Comparison of ENCODE assay signal across 22 cellular contexts in the genomic region with DNA sequence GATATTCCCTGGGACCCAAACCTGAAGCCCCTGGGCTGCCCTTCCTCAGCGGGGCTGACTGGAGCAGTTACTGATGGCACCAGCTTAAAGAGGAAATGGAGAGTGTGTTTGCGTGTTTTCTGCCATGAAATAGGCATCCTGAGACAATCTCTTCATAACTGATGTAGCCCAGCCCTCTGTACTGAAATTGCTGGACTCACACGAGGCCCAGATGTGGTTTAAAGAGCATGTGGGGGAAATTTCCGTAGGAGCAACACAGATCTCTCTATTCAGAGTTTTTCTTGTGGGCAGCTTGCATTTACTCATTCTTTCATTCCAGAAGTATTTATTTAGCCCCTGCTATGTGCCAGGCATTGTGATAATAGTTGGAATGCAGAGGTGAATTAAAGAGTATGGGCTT.
"Had no signal": no experiment of that assay in that cellular context is flagged by ENCODE, and none has a peak within 500 bp of the region (broad histone marks: within the 10 kb centered on the region; RNA-seq: fewer than 3 reads in every experiment).

No MANE protein-coding gene starts in this region.

- H3K4me3 Mint-ChIP-seq: endodermal cell; natural killer cell; neural crest cell; stimulated activated effector memory CD8-positive, alpha-beta T cell treated with anti-CD3 and anti-CD28 coated beads, Interleukin-12 subunit alpha, Interleukin-12 subunit beta, amount 100 ng/mL, for 72 hours; stimulated activated naive CD8-positive, alpha-beta T cell treated with anti-CD3 and anti-CD28 coated beads, Interleukin-15, Interleukin-2, amounts not matched to agents 100 ng/mL and 50 ng/mL, for 24 hours had no signal

- H3K4me1 ChIP-seq: heart left ventricle, testis, tibial nerve, upper lobe of right lung had no signal

- H3K27me3 ChIP-seq: ovary, testis, tibial nerve, upper lobe of right lung, vagina had no signal

- H3K36me3 ChIP-seq: heart left ventricle, ovary, tibial nerve, upper lobe of right lung, vagina had no signal

- H3K36me3 Mint-ChIP-seq: natural killer cell; stimulated activated effector memory CD8-positive, alpha-beta T cell treated with anti-CD3 and anti-CD28 coated beads, Interleukin-12 subunit alpha, Interleukin-12 subunit beta, amount 100 ng/mL, for 72 hours had no signal

- DNase-seq: cerebellar nuclear complex; effector CD4-positive, alpha-beta T cell; endodermal cell; heart left ventricle; hypothalamus; kidney glomerular epithelial cell; mucosa of descending colon; natural killer cell; ovary; right cardiac atrium; small intestine; stimulated activated CD4-positive, alpha-beta T cell treated with anti-CD3 and anti-CD28 coated beads, Interleukin-2, amount 100 ng/mL, for 48 hours; testis; upper lobe of right lung had no signal

- ATAC-seq: esophagus mucosa; heart left ventricle; mucosa of descending colon; natural killer cell; right cardiac atrium; stimulated activated effector memory CD8-positive, alpha-beta T cell treated with anti-CD3 and anti-CD28 coated beads, Interleukin-12 subunit alpha, Interleukin-12 subunit beta, amount 100 ng/mL, for 72 hours; upper lobe of right lung had no signal

- H3K27ac ChIP-seq: coronary artery, heart left ventricle, ovary, testis, tibial nerve, upper lobe of right lung, vagina had no signal

- H3K27me3 Mint-ChIP-seq: stimulated activated naive CD8-positive, alpha-beta T cell treated with anti-CD3 and anti-CD28 coated beads, Interleukin-15, Interleukin-2, amounts not matched to agents 100 ng/mL and 50 ng/mL, for 24 hours had no signal

- H3K27ac Mint-ChIP-seq: endodermal cell; natural killer cell; progenitor cell of endocrine pancreas; stimulated activated effector memory CD8-positive, alpha-beta T cell treated with anti-CD3 and anti-CD28 coated beads, Interleukin-12 subunit alpha, Interleukin-12 subunit beta, amount 100 ng/mL, for 72 hours; stimulated activated naive CD8-positive, alpha-beta T cell treated with anti-CD3 and anti-CD28 coated beads, Interleukin-15, Interleukin-2, amounts not matched to agents 100 ng/mL and 50 ng/mL, for 24 hours had no signal

- H3K4me3 ChIP-seq: coronary artery, heart left ventricle, mucosa of descending colon, ovary, testis, tibial nerve, upper lobe of right lung, vagina had no signal

- H3K4me1 Mint-ChIP-seq: natural killer cell; neural crest cell; stimulated activated effector memory CD8-positive, alpha-beta T cell treated with anti-CD3 and anti-CD28 coated beads, Interleukin-12 subunit alpha, Interleukin-12 subunit beta, amount 100 ng/mL, for 72 hours had no signal
